25 cellular contexts compared by ENCODE assay signal in the genomic region with DNA sequence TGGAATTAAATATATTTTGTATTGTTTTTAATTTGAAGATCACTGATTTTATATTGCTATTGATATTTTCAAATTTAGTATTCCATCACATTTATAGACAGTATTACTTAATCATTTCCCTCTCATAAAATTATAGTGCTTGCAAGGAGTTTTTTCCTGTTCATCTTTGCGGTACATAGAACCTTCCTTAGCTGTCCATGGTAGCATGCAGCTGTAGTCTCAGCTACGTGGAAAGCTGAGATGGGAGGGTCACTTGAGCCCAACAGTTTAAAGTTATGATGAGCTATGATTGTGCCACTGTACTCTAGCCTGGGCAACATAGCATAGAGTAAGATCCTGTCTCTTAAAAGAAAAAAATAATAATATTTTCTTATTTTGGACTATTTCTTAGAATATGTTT.
DNase-seq lines count a peak whose midpoint lies in the region; ATAC-seq, FAIRE-seq and TF ChIP-seq lines count a peak whose summit lies in the region.
"Had no signal": no experiment of that assay in that cellular context is flagged by ENCODE, and none has a peak within 500 bp of the region (broad histone marks: within the 10 kb centered on the region; RNA-seq: fewer than 3 reads in every experiment).

No MANE protein-coding gene starts in this region.

- H3K4me1 Mint-ChIP-seq in naive thymus-derived CD4-positive, alpha-beta T cell: peaks cover 42 to 91% (median 80%) of the 10 kb centered on the region in 7 donors

- peaks cover 9 to 52% of the 10 kb centered on the region in 2 donors for H3K4me1 ChIP-seq in naive thymus-derived CD4-positive, alpha-beta T cell (ENCODE audit: control insufficient read depth in 2 of 2, insufficient read depth in 2 of 2, low read length in 2 of 2)
- peaks cover 23% of the 10 kb centered on the region for H3K4me1 ChIP-seq in A673 (ENCODE audit: insufficient read depth, low read length, poor library complexity, severe bottlenecking)

- BruUV-seq in A673 (replicated peaks; lab: Mats Ljungman, UMichigan): no TSS peak

- H3K27ac ChIP-seq in KOPT-K1 (ENCODE audit: low read depth, low read length, poor library complexity, severe bottlenecking) (peak overlapping the region; percentile 99), A673 (ENCODE audit: low read depth, low read length, poor library complexity, severe bottlenecking) (no peak overlapping the region)
- H3K27ac ChIP-seq in naive thymus-derived CD4-positive, alpha-beta T cell (ENCODE audit: low read depth, low read length): no peak overlapping the region
- H3K27ac ChIP-seq: 22Rv1, RWPE1 had no signal

- POLR2A ChIA-PET in naive thymus-derived CD4-positive, alpha-beta T cell (lab: Charles Lee): interaction anchor here (0.6 to 3.0 kb wide), 4 partner anchors 9 to 135 kb away, joined by 3 to 17 read pairs (median 7); no protein-coding TSS in a partner anchor
- POLR2A ChIA-PET in A673 (lab: Charles Lee; ENCODE audit: low non-redundant PET): no interaction called here

- H3K36me3 ChIP-seq in KOPT-K1 (ENCODE audit: insufficient read depth, low read length) (peaks cover 42% of the 10 kb centered on the region), A673 (ENCODE audit: insufficient read depth, low read length, poor library complexity, severe bottlenecking) (no peaks in the 10 kb centered on the region)
- H3K36me3 ChIP-seq in naive thymus-derived CD4-positive, alpha-beta T cell (ENCODE audit: control insufficient read depth in 2 of 3, insufficient read depth in 3 of 3, low read length in 3 of 3): peaks cover 0 to 14% (median 0%) of the 10 kb centered on the region in 3 experiments

- H3K36me3 Mint-ChIP-seq in naive thymus-derived CD4-positive, alpha-beta T cell: peaks cover 5 to 50% (median 27%) of the 10 kb centered on the region in 5 donors

- intact Hi-C loops in naive thymus-derived CD4-positive, alpha-beta T cell (cut with micrococcal nuclease): loop anchor here (1.0 to 2.0 kb wide), 3 partner anchors 11 to 15 kb away; no protein-coding TSS in a partner anchor
- intact Hi-C loops in A673 (cut with micrococcal nuclease; ENCODE audit: unreplicated experiment): no loop called here

- peak; percentile 17 for FAIRE-seq in G401.6 (lab: Jason Lieb, UNC)
- FAIRE-seq: D721Med, HepG2 had no signal

- DNase-seq in DMS79 treated with DMSO at 0.1 percent for 48 hours (lab: John Stamatoyannopoulos, UW) (peak; percentile 3), DMS79 (lab: John Stamatoyannopoulos, UW) (no peak), A673 (ENCODE audit: low spot score) (no peak), NCI-H187 treated with DMSO at 0.1 percent for 48 hours (lab: John Stamatoyannopoulos, UW) (no peak), NCI-H345 (lab: John Stamatoyannopoulos, UW) (no peak)
- no peak for DNase-seq in naive thymus-derived CD4-positive, alpha-beta T cell
- DNase-seq: KBM-7; NCI-H1048; NCI-H1417; NCI-H1694; NCI-H2081 treated with DMSO at 0.1 percent for 48 hours; NCI-H446 treated with DMSO at 0.1 percent for 48 hours; NCI-H526; NCI-H82; NK-92 treated with Interleukin-12 subunit alpha and Interleukin-12 subunit beta, amount 100 ng/mL, for 24 hours; SHP77; SW 1271 had no signal

- no peak overlapping the region for H3K4me3 Mint-ChIP-seq in naive thymus-derived CD4-positive, alpha-beta T cell

- H3K27me3 ChIP-seq in naive thymus-derived CD4-positive, alpha-beta T cell (ENCODE audit: control insufficient read depth in 2 of 2, insufficient read depth in 2 of 2, low read length in 2 of 2): no peaks in the 10 kb centered on the region
- no peaks in the 10 kb centered on the region for H3K27me3 ChIP-seq in A673 (replicated peaks; ENCODE audit: insufficient read depth, low read depth, low read length, poor library complexity)

- CTCF ChIA-PET in naive thymus-derived CD4-positive, alpha-beta T cell (lab: Charles Lee): interaction anchor here (1.3 to 2.1 kb wide), 2 partner anchors 10 to 18 kb away, joined by 3 to 6 read pairs; no protein-coding TSS in a partner anchor
- CTCF ChIA-PET in A673 (lab: Charles Lee): no interaction called here

- H3K27me3 Mint-ChIP-seq in naive thymus-derived CD4-positive, alpha-beta T cell: no peaks in the 10 kb centered on the region

- H3K4me3 ChIP-seq in naive thymus-derived CD4-positive, alpha-beta T cell (ENCODE audit: low read length): no peak overlapping the region
- no peak overlapping the region for H3K4me3 ChIP-seq in A673 (ENCODE audit: low read depth, low read length, poor library complexity, severe bottlenecking)

- H3K9me3 Mint-ChIP-seq in naive thymus-derived CD4-positive, alpha-beta T cell: peaks cover 0 to 2% (median 0%) of the 10 kb centered on the region in 11 donors
- H3K9me3 Mint-ChIP-seq: T-helper 1 cell treated with Interleukin-12 subunit alpha and Interleukin-12 subunit beta and Interleukin-4 antibody, amounts not matched to agents 30 μg/mL and 1 μg/mL, for 36 hours had no signal

- no peak for ATAC-seq in naive thymus-derived CD4-positive, alpha-beta T cell
- ATAC-seq: HepG2, Panc1 had no signal

- peak overlapping the region in 7 of 9 donors; percentile 33 to 99 (median 67) for H3K27ac Mint-ChIP-seq in naive thymus-derived CD4-positive, alpha-beta T cell

- H3K9me3 ChIP-seq in KOPT-K1 (ENCODE audit: insufficient read depth, low read length, poor library complexity, severe bottlenecking) (no peaks in the 10 kb centered on the region), A673 (ENCODE audit: low read depth, low read length, poor library complexity, severe bottlenecking) (no peaks in the 10 kb centered on the region)
- no peaks in the 10 kb centered on the region for H3K9me3 ChIP-seq in naive thymus-derived CD4-positive, alpha-beta T cell (ENCODE audit: control insufficient read depth in 2 of 3, low read length in 3 of 3)

- no peak for TF ChIP-seq CTCF in A673 (conservative IDR thresholded peaks at IDR 0.05; ENCODE audit: low read depth, low read length)
